ENCODE assay signal across 36 cellular contexts in genomic region chr1:176434200-176434599, GRCh38. TPM values are rescaled to one million over a fixed set of nuclear protein-coding genes. Genes with fewer than 3 reads are reported as not detected.
"Had no signal": no experiment of that assay in that cellular context is flagged by ENCODE, and none has a peak within 500 bp of the region (broad histone marks: within the 10 kb centered on the region; RNA-seq: fewer than 3 reads in every experiment).

No MANE protein-coding gene starts in this region.

- H3K9me3 Mint-ChIP-seq: activated B cell treated with CpG ODN at 0.5 μM for 24 hours; activated CD4-positive, alpha-beta memory T cell treated with anti-CD3 and anti-CD28 coated beads for 36 hours; activated CD4-positive, alpha-beta T cell treated with anti-CD3 and anti-CD28 coated beads, Interleukin-2, amount 10 ng/mL, durations not matched to agents 24 days and 14 days; activated CD8-positive, alpha-beta T cell treated with anti-CD3 and anti-CD28 coated beads for 36 hours; activated T-helper 1 cell treated with anti-CD3 and anti-CD28 coated beads, Interleukin-12 subunit alpha, Interleukin-12 subunit beta, Interleukin-2, Interleukin-4 antibody, amounts not matched to agents 30 ng/mL and 10 ng/mL and 1 ng/mL, durations not matched to agents 14 hours and 24 hours and 36 hours; central memory CD8-positive, alpha-beta T cell; T-helper 1 cell treated with Interleukin-12 subunit alpha and Interleukin-12 subunit beta and Interleukin-4 antibody, amounts not matched to agents 30 μg/mL and 1 μg/mL, for 36 hours; T-helper 2 cell treated with Interferon-gamma antibody and Interleukin-4, amounts not matched to agents 5 μg/mL and 100 μg/mL, for 36 hours had no signal

- H3K27me3 Mint-ChIP-seq: activated B cell treated with CpG ODN at 0.5 μM for 24 hours; activated CD4-positive, alpha-beta T cell treated with anti-CD3 and anti-CD28 coated beads, Interleukin-2, amount 10 ng/mL, durations not matched to agents 24 days and 14 days; activated CD8-positive, alpha-beta T cell treated with anti-CD3 and anti-CD28 coated beads for 36 hours; activated naive CD8-positive, alpha-beta T cell treated with anti-CD3 and anti-CD28 coated beads for 36 hours; central memory CD8-positive, alpha-beta T cell had no signal

- H3K4me1 Mint-ChIP-seq: activated B cell treated with CpG ODN at 0.5 μM for 24 hours; activated CD4-positive, alpha-beta T cell treated with anti-CD3 and anti-CD28 coated beads, Interleukin-2, amount 10 ng/mL, durations not matched to agents 24 days and 14 days; activated naive CD8-positive, alpha-beta T cell treated with anti-CD3 and anti-CD28 coated beads for 36 hours; activated T-helper 17 cell treated with anti-CD3 and anti-CD28 coated beads, Interleukin-2, amount 50 U/mL, for 72 hours; central memory CD8-positive, alpha-beta T cell had no signal

- H3K27me3 ChIP-seq: adrenal gland, body of pancreas, brain microvascular endothelial cell, breast epithelium had no signal

- H3K9me3 ChIP-seq: adrenal gland, body of pancreas, breast epithelium had no signal

- H3K4me3 Mint-ChIP-seq: activated B cell treated with CpG ODN at 0.5 μM for 24 hours; activated CD4-positive, alpha-beta memory T cell treated with anti-CD3 and anti-CD28 coated beads for 36 hours; activated CD4-positive, alpha-beta T cell treated with anti-CD3 and anti-CD28 coated beads, Interleukin-2, amount 10 ng/mL, durations not matched to agents 24 days and 14 days; activated CD8-positive, alpha-beta T cell treated with anti-CD3 and anti-CD28 coated beads for 36 hours; activated naive CD4-positive, alpha-beta T cell treated with anti-CD3 and anti-CD28 coated beads for 36 hours; activated naive CD8-positive, alpha-beta T cell treated with anti-CD3 and anti-CD28 coated beads for 36 hours; activated T-cell treated with anti-CD3 and anti-CD28 coated beads, Interleukin-2, amount 50 U/mL, for 4 hours; activated T-cell treated with anti-CD3 and anti-CD28 coated beads, Interleukin-2, amount 50 U/mL, for 72 hours; activated T-helper 1 cell treated with anti-CD3 and anti-CD28 coated beads, Interleukin-12 subunit alpha, Interleukin-12 subunit beta, Interleukin-2, Interleukin-4 antibody, amounts not matched to agents 30 ng/mL and 10 ng/mL and 1 ng/mL, durations not matched to agents 14 hours and 24 hours and 36 hours; activated T-helper 17 cell treated with anti-CD3 and anti-CD28 coated beads, Interleukin-2, amount 50 U/mL, for 72 hours; central memory CD8-positive, alpha-beta T cell; T-helper 1 cell treated with Interleukin-12 subunit alpha and Interleukin-12 subunit beta and Interleukin-4 antibody, amounts not matched to agents 30 μg/mL and 1 μg/mL, for 36 hours; T-helper 2 cell treated with Interferon-gamma antibody and Interleukin-4, amounts not matched to agents 5 μg/mL and 100 μg/mL, for 36 hours had no signal

- H3K27ac ChIP-seq: adrenal gland, body of pancreas, brain microvascular endothelial cell, breast epithelium, VCaP had no signal

- H3K4me3 ChIP-seq: adrenal gland, body of pancreas, breast epithelium had no signal

- H3K27ac Mint-ChIP-seq: activated B cell treated with CpG ODN at 0.5 μM for 24 hours; activated CD4-positive, alpha-beta memory T cell treated with anti-CD3 and anti-CD28 coated beads for 36 hours; activated CD4-positive, alpha-beta T cell treated with anti-CD3 and anti-CD28 coated beads, Interleukin-2, amount 10 ng/mL, durations not matched to agents 24 days and 14 days; activated CD8-positive, alpha-beta T cell treated with anti-CD3 and anti-CD28 coated beads for 36 hours; activated naive CD4-positive, alpha-beta T cell treated with anti-CD3 and anti-CD28 coated beads for 36 hours; activated naive CD4-positive, alpha-beta T cell treated with anti-CD3 and anti-CD28 coated beads, Interleukin-2, amount 50 U/mL, for 72 hours; activated naive CD8-positive, alpha-beta T cell treated with anti-CD3 and anti-CD28 coated beads for 36 hours; activated T-cell treated with anti-CD3 and anti-CD28 coated beads, Interleukin-2, amount 50 U/mL, for 72 hours; activated T-helper 1 cell treated with anti-CD3 and anti-CD28 coated beads, Interleukin-12 subunit alpha, Interleukin-12 subunit beta, Interleukin-2, Interleukin-4 antibody, amounts not matched to agents 30 ng/mL and 10 ng/mL and 1 ng/mL, durations not matched to agents 14 hours and 24 hours and 36 hours; activated T-helper 17 cell treated with anti-CD3 and anti-CD28 coated beads, Interleukin-2, amount 50 U/mL, for 72 hours; T-helper 1 cell treated with Interleukin-12 subunit alpha and Interleukin-12 subunit beta and Interleukin-4 antibody, amounts not matched to agents 30 μg/mL and 1 μg/mL, for 36 hours; T-helper 2 cell treated with Interferon-gamma antibody and Interleukin-4, amounts not matched to agents 5 μg/mL and 100 μg/mL, for 36 hours had no signal

- ATAC-seq: activated CD8-positive, alpha-beta T cell treated with anti-CD3 and anti-CD28 coated beads for 36 hours; activated naive CD4-positive, alpha-beta T cell treated with anti-CD3 and anti-CD28 coated beads, Interleukin-2, amount 50 U/mL, for 72 hours; activated T-cell treated with anti-CD3 and anti-CD28 coated beads, Interleukin-2, amount 50 U/mL, for 4 hours; activated T-cell treated with anti-CD3 and anti-CD28 coated beads, Interleukin-2, amount 50 U/mL, for 72 hours; activated T-helper 17 cell treated with anti-CD3 and anti-CD28 coated beads, Interleukin-2, amount 50 U/mL, for 72 hours; body of pancreas had no signal

- H3K4me1 ChIP-seq: adrenal gland, body of pancreas, breast epithelium had no signal

- H3K36me3 Mint-ChIP-seq: activated CD4-positive, alpha-beta memory T cell treated with anti-CD3 and anti-CD28 coated beads for 36 hours; activated naive CD4-positive, alpha-beta T cell treated with anti-CD3 and anti-CD28 coated beads, Interleukin-2, amount 50 U/mL, for 72 hours; activated naive CD8-positive, alpha-beta T cell treated with anti-CD3 and anti-CD28 coated beads for 36 hours had no signal

- DNase-seq: activated B cell treated with CpG ODN at 0.5 μM for 24 hours; activated CD4-positive, alpha-beta memory T cell treated with anti-CD3 and anti-CD28 coated beads for 36 hours; activated CD4-positive, alpha-beta T cell treated with anti-CD3 and anti-CD28 coated beads for 4 hours; activated CD4-positive, alpha-beta T cell treated with anti-CD3 and anti-CD28 coated beads, Interleukin-2, amount 10 ng/mL, durations not matched to agents 24 days and 14 days; activated CD4-positive, alpha-beta T cell treated with anti-CD3 and anti-CD28 coated beads, Interleukin-2, amount 50 U/mL, for 1 hour; activated CD4-positive, alpha-beta T cell treated with anti-CD3 and anti-CD28 coated beads, Interleukin-2, amount 50 U/mL, for 4 hours; activated CD4-positive, CD25-positive, alpha-beta regulatory T cell treated with anti-CD3 and anti-CD28 coated beads, Interleukin-2, amount 50 U/mL, for 72 hours; activated CD8-positive, alpha-beta memory T cell treated with anti-CD3 and anti-CD28 coated beads, Interleukin-2, amount 50 U/mL, for 4 hours; activated CD8-positive, alpha-beta T cell treated with anti-CD3 and anti-CD28 coated beads for 36 hours; activated effector memory CD4-positive, alpha-beta T cell treated with anti-CD3 and anti-CD28 coated beads, Interleukin-2, amount 50 U/mL, for 16 hours; activated gamma-delta T cell treated with Interleukin-2 at 50 U/mL for 16 hours; activated naive CD4-positive, alpha-beta T cell; activated naive CD4-positive, alpha-beta T cell treated with anti-CD3 and anti-CD28 coated beads for 36 hours; activated naive CD4-positive, alpha-beta T cell treated with anti-CD3 and anti-CD28 coated beads, Interleukin-2, amount 50 U/mL, for 16 hours; activated naive CD8-positive, alpha-beta T cell treated with anti-CD3 and anti-CD28 coated beads for 36 hours; activated T-cell treated with anti-CD3 and anti-CD28 coated beads for 4 hours; activated T-cell treated with anti-CD3 and anti-CD28 coated beads, Interleukin-2, amount 50 U/mL, for 1 hour; activated T-cell treated with anti-CD3 and anti-CD28 coated beads, Interleukin-2, amount 50 U/mL, for 4 hours; activated T-cell treated with anti-CD3 and anti-CD28 coated beads, Interleukin-2, amount 50 U/mL, for 72 hours; adrenal gland; amniotic stem cell; aorta; body of pancreas; brain microvascular endothelial cell; caudate nucleus; T-helper 1 cell; T-helper 2 cell; T-helper 9 cell had no signal

- H3K36me3 ChIP-seq: adrenal gland, brain microvascular endothelial cell, breast epithelium had no signal

RNA-seq across cellular contexts. Expression of gene PAPPA2, which starts 28.8 kb away (rescaled TPM):
- total RNA-seq: activated B cell treated with CpG ODN at 0.5 μM for 24 hours; activated CD4-positive, alpha-beta T cell treated with anti-CD3 and anti-CD28 coated beads, Interleukin-2, amount 10 ng/mL, durations not matched to agents 24 days and 14 days had no signal
- polyA plus RNA-seq: aorta had no signal
